ENCODE assay signal across 25 cellular contexts in genomic region chr10:74167443-74167842, GRCh38. TPM values are rescaled to one million over a fixed set of nuclear protein-coding genes. Genes with fewer than 3 reads are reported as not detected.
A peak's percentile ranks its signal among the peaks of the same experiment; 100 is the strongest.
DNase-seq lines count a peak whose midpoint lies in the region; ATAC-seq, FAIRE-seq and TF ChIP-seq lines count a peak whose summit lies in the region.
"Had no signal": no experiment of that assay in that cellular context is flagged by ENCODE, and none has a peak within 500 bp of the region (broad histone marks: within the 10 kb centered on the region; RNA-seq: fewer than 3 reads in every experiment).

No MANE protein-coding gene starts in this region.

- no peak overlapping the region for H3K27ac ChIP-seq in K562 (ENCODE audit: extremely low read depth, low read depth, low read length)
- no peak overlapping the region for H3K27ac ChIP-seq in foreskin keratinocyte
- no peak overlapping the region for H3K27ac ChIP-seq in RWPE1
- H3K27ac ChIP-seq: KMS-11, thoracic aorta had no signal

- in situ Hi-C loops in K562 (cut with MboI), result no loop called here

- no peaks in the 10 kb centered on the region for H4K20me1 ChIP-seq in K562 (replicated peaks; ENCODE audit: control insufficient read depth, insufficient read depth, low read length)

- CTCF ChIA-PET in K562 (lab: Yijun Ruan, JAX; ENCODE audit: low intra/inter-chr PET ratio) (no interaction called here), RWPE1 (lab: Yijun Ruan, JAX) (interaction anchor here (0.6 kb wide), 4 partner anchors 10 to 1760 kb away, joined by 3 to 4 read pairs (median 3); no protein-coding TSS in a partner anchor)

- peak; percentile 42 for FAIRE-seq in GM18507 (lab: Jason Lieb, UNC)
- no peak for FAIRE-seq in K562 (lab: Jason Lieb, UNC)
- FAIRE-seq: H1 had no signal

- peaks cover 9% of the 10 kb centered on the region; the same call in 1 of the 3 replicates for H3K79me2 ChIP-seq in K562 (ENCODE audit: control insufficient read depth, insufficient read depth, low read length)

- H3K4me1 ChIP-seq in K562 (replicated peaks in 1 of 2; ENCODE audit: control insufficient read depth in 2 of 2, insufficient read depth in 2 of 2, low read length in 2 of 2), result peaks cover 0 to 8% of the 10 kb centered on the region in 2 experiments; a peak in 3 of 5 replicates
- peaks cover 16% of the 10 kb centered on the region for H3K4me1 ChIP-seq in foreskin keratinocyte

- H3K4me3 ChIP-seq in NB4 (ENCODE audit: low read depth, low read length) (no peak overlapping the region), K562 (no peak overlapping the region)
- H3K4me3 ChIP-seq: dorsolateral prefrontal cortex, heart left ventricle, thoracic aorta had no signal

- H2AFZ ChIP-seq in K562 (ENCODE audit: low read depth, low read length), result no peak overlapping the region

- no peak for TF ChIP-seq EP300 in K562 (IDR thresholded peaks at IDR 0.05; ENCODE audit: low read length)

- no peak overlapping the region for H3K4me2 ChIP-seq in K562 (ENCODE audit: insufficient read depth, low read length)
- H3K4me2 ChIP-seq: KMS-11 had no signal

- peak overlapping the region; percentile 92 for H3K27ac Mint-ChIP-seq in stimulated activated memory B cell treated with anti-CD40 and anti-IgM and Interleukin-4, amounts not matched to agents 10 μg/mL and 1 μg/mL and 100 μg/mL, for 72 hours
- no peak overlapping the region for H3K27ac Mint-ChIP-seq in activated T-cell treated with anti-CD3 and anti-CD28 coated beads, Interleukin-2, amount 50 U/mL, for 24 hours
- H3K27ac Mint-ChIP-seq: activated CD4-positive, alpha-beta memory T cell treated with anti-CD3 and anti-CD28 coated beads for 36 hours; activated naive CD8-positive, alpha-beta T cell treated with anti-CD3 and anti-CD28 coated beads, Interleukin-2, amount 10 ng/mL, durations not matched to agents 7 days and 5 days; CD8-positive, alpha-beta memory T cell; natural killer cell had no signal

- no peak overlapping the region for H3K4me3 Mint-ChIP-seq in stimulated activated memory B cell treated with anti-CD40 and anti-IgM and Interleukin-4, amounts not matched to agents 10 μg/mL and 1 μg/mL and 100 μg/mL, for 72 hours
- no peak overlapping the region for H3K4me3 Mint-ChIP-seq in activated T-cell treated with anti-CD3 and anti-CD28 coated beads, Interleukin-2, amount 50 U/mL, for 24 hours
- H3K4me3 Mint-ChIP-seq: activated CD4-positive, alpha-beta memory T cell treated with anti-CD3 and anti-CD28 coated beads for 36 hours; CD8-positive, alpha-beta memory T cell; natural killer cell had no signal

- H3K27me3 Mint-ChIP-seq in stimulated activated memory B cell treated with anti-CD40 and anti-IgM and Interleukin-4, amounts not matched to agents 10 μg/mL and 1 μg/mL and 100 μg/mL, for 72 hours, result no peaks in the 10 kb centered on the region
- no peaks in the 10 kb centered on the region for H3K27me3 Mint-ChIP-seq in activated T-cell treated with anti-CD3 and anti-CD28 coated beads, Interleukin-2, amount 50 U/mL, for 24 hours
- H3K27me3 Mint-ChIP-seq: activated CD4-positive, alpha-beta memory T cell treated with anti-CD3 and anti-CD28 coated beads for 36 hours; activated naive CD8-positive, alpha-beta T cell treated with anti-CD3 and anti-CD28 coated beads, Interleukin-2, amount 10 ng/mL, durations not matched to agents 7 days and 5 days; CD8-positive, alpha-beta memory T cell had no signal

- no peak for TF ChIP-seq POLR2A in NB4 (IDR thresholded peaks at IDR 0.05; ENCODE audit: extremely low read depth, insufficient read length)
- TF ChIP-seq POLR2A in K562 (conservative IDR thresholded peaks at IDR 0.05), result no peak

- no peaks in the 10 kb centered on the region for H3K36me3 ChIP-seq in K562 (ENCODE audit: control insufficient read depth, insufficient read depth, low read length)
- H3K36me3 ChIP-seq: heart left ventricle, thoracic aorta had no signal

- BruUV-seq in K562 (replicated peaks; lab: Mats Ljungman, UMichigan), result no TSS peak

- H3K9ac ChIP-seq in K562 (ENCODE audit: insufficient read depth in 1 of 2, low read depth in 2 of 2, low read length in 2 of 2), result no peak overlapping the region
- H3K9ac ChIP-seq: KMS-11 had no signal

- ATAC-seq in K562, result peak; percentile 17; the same call in 2 of the 3 replicates
- ATAC-seq in stimulated activated memory B cell treated with anti-CD40 and anti-IgM and Interleukin-4, amounts not matched to agents 10 μg/mL and 1 μg/mL and 100 μg/mL, for 72 hours, result no peak
- ATAC-seq in foreskin keratinocyte, result no peak
- ATAC-seq: activated CD4-positive, CD25-positive, alpha-beta regulatory T cell treated with anti-CD3 and anti-CD28 coated beads, Interleukin-2, amount 50 U/mL, for 24 hours; natural killer cell; Right ventricle myocardium inferior; stimulated activated naive CD8-positive, alpha-beta T cell treated with anti-CD3 and anti-CD28 coated beads, Interleukin-15, Interleukin-2, amounts not matched to agents 100 U/mL and 50 U/mL, for 24 hours had no signal

- no peaks in the 10 kb centered on the region for H3K9me3 ChIP-seq in K562 (replicated peaks; ENCODE audit: control insufficient read depth, insufficient read depth, low read depth, low read length)
- H3K9me3 ChIP-seq: heart left ventricle, thoracic aorta had no signal

- H3K27me3 ChIP-seq in K562 (ENCODE audit: control insufficient read depth in 2 of 2, insufficient read depth in 2 of 2, low read length in 2 of 2), result no peaks in the 10 kb centered on the region
- no peaks in the 10 kb centered on the region for H3K27me3 ChIP-seq in foreskin keratinocyte
- H3K27me3 ChIP-seq: dorsolateral prefrontal cortex, heart left ventricle had no signal

- peaks cover 66% of the 10 kb centered on the region for H3K4me1 Mint-ChIP-seq in stimulated activated memory B cell treated with anti-CD40 and anti-IgM and Interleukin-4, amounts not matched to agents 10 μg/mL and 1 μg/mL and 100 μg/mL, for 72 hours
- peaks cover 27% of the 10 kb centered on the region for H3K4me1 Mint-ChIP-seq in activated T-cell treated with anti-CD3 and anti-CD28 coated beads, Interleukin-2, amount 50 U/mL, for 24 hours (ENCODE audit: low read depth)

- POLR2A ChIA-PET in K562 (lab: Yijun Ruan, JAX), result interaction anchor here (0.6 to 5.6 kb wide), 7 partner anchors 10 to 455 kb away, joined by 3 to 43 read pairs (median 3); no protein-coding TSS in a partner anchor
- POLR2A ChIA-PET in RWPE1 (lab: Yijun Ruan, JAX; ENCODE audit: low non-redundant PET), result no interaction called here

- DNase-seq in GM18507 (ENCODE audit: extremely low spot score, insufficient read length, low read depth) (no peak), NB4 (ENCODE audit: low read depth) (peak; percentile 51), K562 (ENCODE audit: extremely low read depth in 1 of 4, low spot score in 3 of 4) (no peak), foreskin keratinocyte (no peak), RWPE1 (ENCODE audit: low spot score) (no peak)
- no peak for DNase-seq in activated T-cell treated with anti-CD3 and anti-CD28 coated beads, Interleukin-2, amount 50 U/mL, for 24 hours
- DNase-seq: activated CD4-positive, alpha-beta memory T cell treated with anti-CD3 and anti-CD28 coated beads for 36 hours; activated naive CD8-positive, alpha-beta T cell treated with anti-CD3 and anti-CD28 coated beads, Interleukin-2, amount 10 ng/mL, durations not matched to agents 7 days and 5 days; CD8-positive, alpha-beta memory T cell; dorsolateral prefrontal cortex; heart left ventricle; mesendoderm; natural killer cell; NCI-H187; NCI-H526 treated with DMSO at 0.1 percent for 48 hours; stimulated activated CD4-positive, alpha-beta T cell treated with anti-CD3 and anti-CD28 coated beads, Interleukin-12 subunit alpha, Interleukin-12 subunit beta, amount 100 ng/mL, for 4 hours; stimulated activated CD4-positive, alpha-beta T cell treated with anti-CD3 and anti-CD28 coated beads, Interleukin-4, amount 100 ng/mL, for 24 hours; stimulated activated naive CD8-positive, alpha-beta T cell treated with anti-CD3 and anti-CD28 coated beads, Interleukin-15, Interleukin-2, amounts not matched to agents 100 U/mL and 50 U/mL, for 24 hours; T1000 had no signal

- 22% methylated on average over 1 of the region's 1 CpG for WGBS in K562 (ENCODE audit: insufficient coverage, low coverage, missing lambda C conversion rate)

- no peaks in the 10 kb centered on the region for H3K9me1 ChIP-seq in K562 (ENCODE audit: control insufficient read depth, insufficient read depth, low read length)

- no peaks in the 10 kb centered on the region for H3K9me3 Mint-ChIP-seq in stimulated activated memory B cell treated with anti-CD40 and anti-IgM and Interleukin-4, amounts not matched to agents 10 μg/mL and 1 μg/mL and 100 μg/mL, for 72 hours
- no peaks in the 10 kb centered on the region for H3K9me3 Mint-ChIP-seq in activated T-cell treated with anti-CD3 and anti-CD28 coated beads, Interleukin-2, amount 50 U/mL, for 24 hours
- H3K9me3 Mint-ChIP-seq: activated CD4-positive, alpha-beta memory T cell treated with anti-CD3 and anti-CD28 coated beads for 36 hours; activated naive CD8-positive, alpha-beta T cell treated with anti-CD3 and anti-CD28 coated beads, Interleukin-2, amount 10 ng/mL, durations not matched to agents 7 days and 5 days; CD8-positive, alpha-beta memory T cell; natural killer cell had no signal

- intact Hi-C loops in K562 (cut with micrococcal nuclease), result no loop called here

- TF ChIP-seq CTCF in NB4 (IDR thresholded peaks at IDR 0.05; ENCODE audit: low read depth, low read length) (no peak), K562 (IDR thresholded peaks at IDR 0.05 in 2 of 3, conservative IDR thresholded peaks at IDR 0.05 in 1 of 3; ENCODE audit: insufficient read depth in 2 of 3, low read depth in 1 of 3, low read length in 3 of 3) (no peak), foreskin keratinocyte (conservative IDR thresholded peaks at IDR 0.05) (no peak), RWPE1 (conservative IDR thresholded peaks at IDR 0.05; ENCODE audit: low read depth) (no peak)

- no peak for TF ChIP-seq RAD21 in K562 (CRISPR knock-in tag; conservative IDR thresholded peaks at IDR 0.05 in 1 of 2, IDR thresholded peaks at IDR 0.05 in 1 of 2)

- H3K36me3 Mint-ChIP-seq in stimulated activated memory B cell treated with anti-CD40 and anti-IgM and Interleukin-4, amounts not matched to agents 10 μg/mL and 1 μg/mL and 100 μg/mL, for 72 hours, result peaks cover 7% of the 10 kb centered on the region
- peaks cover 4% of the 10 kb centered on the region for H3K36me3 Mint-ChIP-seq in activated T-cell treated with anti-CD3 and anti-CD28 coated beads, Interleukin-2, amount 50 U/mL, for 24 hours (ENCODE audit: low read depth)
- H3K36me3 Mint-ChIP-seq: activated CD4-positive, alpha-beta memory T cell treated with anti-CD3 and anti-CD28 coated beads for 36 hours; activated naive CD8-positive, alpha-beta T cell treated with anti-CD3 and anti-CD28 coated beads, Interleukin-2, amount 10 ng/mL, durations not matched to agents 7 days and 5 days; natural killer cell had no signal

RNA-seq across cellular contexts. Expression of gene ADK, which starts 16.4 kb away (rescaled TPM):
- 43.7 and 86.9 TPM in 2 replicates for total RNA-seq in K562 (2011; cell fraction: chromatin; rRNA removed; ENCODE audit: low replicate concordance)
- 26.2 and 32.6 TPM in 2 replicates for total RNA-seq in K562 (2011; cell fraction: nucleolus; rRNA removed)
- 31.7 and 37.8 TPM in 2 replicates for total RNA-seq in K562 (2011; cell fraction: nucleoplasm; rRNA removed)
- total RNA-seq in K562 (2014; rRNA removed), result 50.5 and 54.2 TPM in 2 replicates
- 72.6 and 87.9 TPM in 2 replicates for total RNA-seq in K562 (2014; rRNA removed; fragmentation: Illumina TruSeq; extraction: Trizol)
- 61.1 and 65.4 TPM in 2 replicates for total RNA-seq in K562 (2015; rRNA removed; fragmentation: Illumina TruSeq; extraction: Trizol)
- 73.6 and 75.1 TPM in 2 replicates for total RNA-seq in K562 (2021)
- polyA plus RNA-seq in K562 (2011; rRNA removed), result 55.4 and 88.5 TPM in 2 replicates
- polyA plus RNA-seq in K562 (2011; cell fraction: cytosol; rRNA removed), result 15.0 and 24.2 TPM in 2 replicates
- 10.0 and 16.4 TPM in 2 replicates for polyA plus RNA-seq in K562 (2011; cell fraction: nucleus; rRNA removed)
- 42.2 and 50.7 TPM in 2 replicates for polyA plus RNA-seq in K562 (2012)
- 77.8 and 78.9 TPM in 2 replicates for polyA plus RNA-seq in K562 (2014; fragmentation: Illumina TruSeq; extraction: Trizol)
- polyA plus RNA-seq in K562 (2014; fragmentation: Nextera tagmentation; extraction: Ambion mirVana), result 10 to 100 TPM; 83.6 to 97.8 TPM
- polyA plus RNA-seq in K562 (2014; rRNA removed), result 65.8 and 71.0 TPM in 2 replicates
- 59.0 and 60.1 TPM in 2 replicates for polyA minus RNA-seq in K562 (2011; rRNA and poly(A)+ RNA removed)
- polyA minus RNA-seq in K562 (2011; cell fraction: cytosol; rRNA and poly(A)+ RNA removed), result 15.1 and 21.9 TPM in 2 replicates
- polyA minus RNA-seq in K562 (2011; cell fraction: nucleus; rRNA and poly(A)+ RNA removed), result 25.7 and 34.8 TPM in 2 replicates
- 96.5 and 111 TPM in 2 replicates for total RNA-seq in foreskin keratinocyte
- polyA plus RNA-seq in foreskin keratinocyte, result 109 and 114 TPM in 2 replicates

RNA-seq across cellular contexts. Expression of gene AP3M1, which starts 16.8 kb away (rescaled TPM):
- 79.8 and 112 TPM in 2 replicates for total RNA-seq in K562 (2011; cell fraction: chromatin; rRNA removed; ENCODE audit: low replicate concordance)
- total RNA-seq in K562 (2011; cell fraction: nucleolus; rRNA removed), result 46.7 and 47.5 TPM in 2 replicates
- 65.3 and 84.1 TPM in 2 replicates for total RNA-seq in K562 (2011; cell fraction: nucleoplasm; rRNA removed)
- 44.3 and 48.1 TPM in 2 replicates for total RNA-seq in K562 (2014; rRNA removed)
- total RNA-seq in K562 (2014; rRNA removed; fragmentation: Illumina TruSeq; extraction: Trizol), result 67.1 and 75.5 TPM in 2 replicates
- total RNA-seq in K562 (2015; rRNA removed; fragmentation: Illumina TruSeq; extraction: Trizol), result 61.4 and 67.6 TPM in 2 replicates
- 66.8 and 67.8 TPM in 2 replicates for total RNA-seq in K562 (2021)
- polyA plus RNA-seq in K562 (2011; rRNA removed), result 109 and 135 TPM in 2 replicates
- 39.8 and 73.5 TPM in 2 replicates for polyA plus RNA-seq in K562 (2011; cell fraction: cytosol; rRNA removed)
- 48.8 and 68.8 TPM in 2 replicates for polyA plus RNA-seq in K562 (2011; cell fraction: nucleus; rRNA removed)
- polyA plus RNA-seq in K562 (2012), result 53.8 and 71.1 TPM in 2 replicates
- 86.9 and 105 TPM in 2 replicates for polyA plus RNA-seq in K562 (2014; fragmentation: Illumina TruSeq; extraction: Trizol)
- polyA plus RNA-seq in K562 (2014; fragmentation: Nextera tagmentation; extraction: Ambion mirVana), result 10 to 100 TPM; 54.7 to 89.9 TPM
- 51.5 and 68.4 TPM in 2 replicates for polyA plus RNA-seq in K562 (2014; rRNA removed)
- polyA minus RNA-seq in K562 (2011; rRNA and poly(A)+ RNA removed), result 140 and 141 TPM in 2 replicates
- 41.5 and 57.5 TPM in 2 replicates for polyA minus RNA-seq in K562 (2011; cell fraction: cytosol; rRNA and poly(A)+ RNA removed)
- 24.9 and 46.7 TPM in 2 replicates for polyA minus RNA-seq in K562 (2011; cell fraction: nucleus; rRNA and poly(A)+ RNA removed)
- 31.8 and 33.6 TPM in 2 replicates for total RNA-seq in foreskin keratinocyte
- 11.4 and 13.5 TPM in 2 replicates for polyA plus RNA-seq in foreskin keratinocyte
